8 cellular contexts compared by ENCODE assay signal in genomic region chrX:47145408-47146120, GRCh38. TPM values are rescaled to one million over a fixed set of nuclear protein-coding genes. Genes with fewer than 3 reads are reported as not detected.
DNase-seq lines count a peak whose midpoint lies in the region; ATAC-seq and TF ChIP-seq lines count a peak whose summit lies in the region.

No MANE protein-coding gene starts in this region.

- H3K27ac ChIP-seq in WERI-Rb-1 (peak overlapping the region; percentile 98), osteoblast (ENCODE audit: low read depth, low read length) (peak overlapping the region; percentile 74)

- H3K4me3 ChIP-seq in WERI-Rb-1 (ENCODE audit: low read depth, low read length) (peak overlapping the region; percentile 55), fibroblast of mammary gland (ENCODE audit: control insufficient read depth, low read depth, low read length) (peak overlapping the region; percentile 80), osteoblast (ENCODE audit: insufficient read depth, low read length) (peak overlapping the region; percentile 86)

- H3K4me2 ChIP-seq in osteoblast (ENCODE audit: insufficient read depth, low read length) = peak overlapping the region; percentile 89

- ATAC-seq in HG03064 (IDR thresholded peaks at IDR 0.05; ENCODE audit: low read depth, unreplicated experiment) = peak; percentile 17

- H4K20me1 ChIP-seq in osteoblast (ENCODE audit: insufficient read depth, low read length) = peaks cover 33% of the 10 kb centered on the region

- H3K9me3 ChIP-seq in WERI-Rb-1 (ENCODE audit: severe bottlenecking) (no peaks in the 10 kb centered on the region), osteoblast (ENCODE audit: low read depth, low read length) (no peaks in the 10 kb centered on the region)

- TF ChIP-seq CTCF in WERI-Rb-1 (IDR thresholded peaks at IDR 0.05; ENCODE audit: low read depth, low read length) (no peak), fibroblast of mammary gland (conservative IDR thresholded peaks at IDR 0.05; ENCODE audit: control insufficient read depth, insufficient read depth, low read depth, low read length) (no peak), osteoblast (IDR thresholded peaks at IDR 0.05; ENCODE audit: extremely low read depth, low read depth, low read length) (no peak)

- peak; percentile 2 for DNase-seq in activated naive CD4-positive, alpha-beta T cell treated with Interleukin-2 at 50 U/mL for 16 hours
- no peak for DNase-seq in activated naive CD4-positive, alpha-beta T cell treated with anti-CD3 and anti-CD28 coated beads, Interleukin-2, amount 50 U/mL, for 16 hours
- no peak for DNase-seq in WERI-Rb-1
- DNase-seq in fibroblast of mammary gland (ENCODE audit: low read depth) = no peak
- peak; percentile 47 for DNase-seq in osteoblast (ENCODE audit: insufficient read length, low spot score, missing footprints)
- no peak for DNase-seq in LoVo (ENCODE audit: low spot score)
- no peak for DNase-seq in GM19238 (ENCODE audit: insufficient read length, low spot score)

- H3K79me2 ChIP-seq in osteoblast (ENCODE audit: insufficient read depth, low read length) = peaks cover 58% of the 10 kb centered on the region

- peaks cover 6% of the 10 kb centered on the region for H3K27me3 ChIP-seq in WERI-Rb-1 (ENCODE audit: insufficient read depth, low read depth, severe bottlenecking)
- H3K27me3 ChIP-seq in osteoblast (ENCODE audit: insufficient read depth, low read length) = no peaks in the 10 kb centered on the region

- H2AFZ ChIP-seq in osteoblast (ENCODE audit: low read length) = peak overlapping the region; percentile 65

- H3K36me3 ChIP-seq in WERI-Rb-1 (peaks cover 20% of the 10 kb centered on the region), osteoblast (ENCODE audit: insufficient read depth, low read length) (no peaks in the 10 kb centered on the region)

- H3K4me1 ChIP-seq in osteoblast (ENCODE audit: insufficient read depth, low read length) = no peaks in the 10 kb centered on the region

RNA-seq across cellular contexts. Expression of gene RBM10, which starts 0.5 kb away (rescaled TPM):
- total RNA-seq in osteoblast = 29.2 and 32.9 TPM in 2 replicates

RNA-seq across cellular contexts. Expression of gene NDUFB11, which starts 1.1 kb away (rescaled TPM):
- total RNA-seq in osteoblast = 43.1 and 45.4 TPM in 2 replicates

RNA-seq across cellular contexts. Expression of gene UBA1, which starts 48.1 kb away (rescaled TPM):
- total RNA-seq in osteoblast = 142 and 150 TPM in 2 replicates

Comparison
In these comparisons a context has a peak if more than half of its experiments do, and no peak if none do; other contexts are left out.
1. DNase-seq: peak in activated naive CD4-positive, alpha-beta T cell treated with Interleukin-2 at 50 U/mL for 16 hours (single experiment) and osteoblast (single experiment); none in activated naive CD4-positive, alpha-beta T cell treated with anti-CD3 and anti-CD28 coated beads, Interleukin-2, amount 50 U/mL, for 16 hours (single experiment), WERI-Rb-1 (single experiment), fibroblast of mammary gland (single experiment), LoVo (single experiment) and GM19238 (single experiment).
2. Peak in every context shown above with its lines, with median percentiles within 50 percentile points of each other: H3K4me3 ChIP-seq.